12 cellular contexts compared by ENCODE assay signal in genomic region chr16:74406600-74407361, GRCh38. TPM values are rescaled to one million over a fixed set of nuclear protein-coding genes. Genes with fewer than 3 reads are reported as not detected.
A peak's percentile ranks its signal among the peaks of the same experiment; 100 is the strongest.
DNase-seq lines count a peak whose midpoint lies in the region; ATAC-seq, FAIRE-seq and TF ChIP-seq lines count a peak whose summit lies in the region.
"Not testable (repeated sequence)": the region's sequence is repeated elsewhere in the genome, so short reads cannot be mapped to it uniquely, and the experiment has no call there.
"Had no signal": no experiment of that assay in that cellular context is flagged by ENCODE, and none has a peak within 500 bp of the region (broad histone marks: within the 10 kb centered on the region; RNA-seq: fewer than 3 reads in every experiment).

No MANE protein-coding gene starts in this region.

- H3K27ac Mint-ChIP-seq in activated CD8-positive, alpha-beta T cell treated with anti-CD3 and anti-CD28 coated beads, Interleukin-2, amount 10 ng/mL, durations not matched to agents 7 days and 5 days; glutamatergic neuron (ENCODE audit: unreplicated experiment); stimulated activated naive CD8-positive, alpha-beta T cell treated with anti-CD3 and anti-CD28 coated beads, Interleukin-15, amount 100 ng/mL, for 72 hours: not testable (repeated sequence)

- not testable (repeated sequence) for TF ChIP-seq EP300 in HepG2 (IDR thresholded peaks at IDR 0.05; ENCODE audit: low read depth in 2 of 2, low read length in 2 of 2); HepG2 (CRISPR knock-in tag; IDR thresholded peaks at IDR 0.05; ENCODE audit: borderline replicate concordance); ovary (IDR thresholded peaks at IDR 0.05)

- H2AFZ ChIP-seq in HepG2 (ENCODE audit: low read length), result not testable (repeated sequence)

- not testable (repeated sequence) for H3K9ac ChIP-seq in HepG2 (ENCODE audit: insufficient read depth, low read depth, low read length)

- WGBS in HepG2 (ENCODE audit: low lambda C conversion rate), result 50% methylated on average over 10 of the region's 71 CpGs
- WGBS in ovary, 3 donors, result 0 to 1% methylated on average over 8 to 26 of the region's 71 CpGs; no CpG with 5 or more reads in 1 of the 3 donors

- TF ChIP-seq CTCF in BJ (IDR thresholded peaks at IDR 0.05; ENCODE audit: insufficient read depth, low read depth, low read length); bronchial epithelial cell (IDR thresholded peaks at IDR 0.05; ENCODE audit: insufficient read depth, low read length, severe bottlenecking); glutamatergic neuron (IDR thresholded peaks at IDR 0.05; ENCODE audit: partially characterized antibody, unreplicated experiment); HepG2 (CRISPR knock-in tag; IDR thresholded peaks at IDR 0.05); ovary (IDR thresholded peaks at IDR 0.05): not testable (repeated sequence)

- H3K9me3 ChIP-seq in HepG2 (ENCODE audit: low read length); ovary: not testable (repeated sequence)

- POLR2A ChIA-PET in BJ (lab: Charles Lee); activated CD8-positive, alpha-beta T cell treated with anti-CD3 and anti-CD28 coated beads, Interleukin-2, amount 10 ng/mL, durations not matched to agents 7 days and 5 days (lab: Charles Lee); HepG2 (lab: Yijun Ruan, JAX): not testable (repeated sequence)

- TF ChIP-seq POLR2A in HepG2 (IDR thresholded peaks at IDR 0.05; ENCODE audit: insufficient read depth in 1 of 2, low read depth in 2 of 2, low read length in 2 of 2); ovary (IDR thresholded peaks at IDR 0.05): not testable (repeated sequence)

- CTCF ChIA-PET in BJ (lab: Yijun Ruan, JAX); activated CD8-positive, alpha-beta T cell treated with anti-CD3 and anti-CD28 coated beads, Interleukin-2, amount 10 ng/mL, durations not matched to agents 7 days and 5 days (lab: Charles Lee); HepG2 (lab: Yijun Ruan, JAX; ENCODE audit: low intra/inter-chr PET ratio, low total read pairs): not testable (repeated sequence)

- not testable (repeated sequence) for H3K27me3 ChIP-seq in BJ (ENCODE audit: control insufficient read depth, insufficient read depth, low read length); bronchial epithelial cell (ENCODE audit: control insufficient read depth, insufficient read depth, low read length); HepG2 (ENCODE audit: control insufficient read depth in 1 of 2, insufficient read depth in 2 of 2, low read length in 2 of 2); ovary

- not testable (repeated sequence) for H3K27ac ChIP-seq in HepG2 (ENCODE audit: extremely low read length, insufficient read depth, low read length)
- H3K27ac ChIP-seq in ovary, result peak overlapping the region; percentile 52 to 69

- DNase-seq in BJ (ENCODE audit: low read depth); activated CD8-positive, alpha-beta T cell treated with anti-CD3 and anti-CD28 coated beads, Interleukin-2, amount 10 ng/mL, durations not matched to agents 7 days and 5 days; bronchial epithelial cell (ENCODE audit: low read depth); HepG2 (ENCODE audit: low spot score); stimulated activated naive CD8-positive, alpha-beta T cell treated with anti-CD3 and anti-CD28 coated beads, Interleukin-15, amount 100 ng/mL, for 72 hours: not testable (repeated sequence)
- DNase-seq in glutamatergic neuron (peak; percentile 37), ovary (peak; percentile 39 to 82 (median 73))

- intact Hi-C loops in HepG2 (cut with micrococcal nuclease; ENCODE audit: unreplicated experiment); ovary (cut with DNase I): not testable (repeated sequence)

- H3K4me3 Mint-ChIP-seq in activated CD8-positive, alpha-beta T cell treated with anti-CD3 and anti-CD28 coated beads, Interleukin-2, amount 10 ng/mL, durations not matched to agents 7 days and 5 days; glutamatergic neuron (ENCODE audit: unreplicated experiment); stimulated activated naive CD8-positive, alpha-beta T cell treated with anti-CD3 and anti-CD28 coated beads, Interleukin-15, amount 100 ng/mL, for 72 hours: not testable (repeated sequence)

- H3K9me3 Mint-ChIP-seq in activated CD8-positive, alpha-beta T cell treated with anti-CD3 and anti-CD28 coated beads, Interleukin-2, amount 10 ng/mL, durations not matched to agents 7 days and 5 days (ENCODE audit: insufficient read depth); glutamatergic neuron (ENCODE audit: unreplicated experiment); stimulated activated naive CD8-positive, alpha-beta T cell treated with anti-CD3 and anti-CD28 coated beads, Interleukin-15, amount 100 ng/mL, for 72 hours: not testable (repeated sequence)

- not testable (repeated sequence) for H3K36me3 Mint-ChIP-seq in activated CD8-positive, alpha-beta T cell treated with anti-CD3 and anti-CD28 coated beads, Interleukin-2, amount 10 ng/mL, durations not matched to agents 7 days and 5 days (ENCODE audit: low read depth); glutamatergic neuron (ENCODE audit: unreplicated experiment)

- not testable (repeated sequence) for H3K4me2 ChIP-seq in HepG2 (ENCODE audit: low read depth, low read length)

- H3K36me3 ChIP-seq in BJ (ENCODE audit: control insufficient read depth, insufficient read depth, low read length); bronchial epithelial cell (ENCODE audit: control insufficient read depth, insufficient read depth, low read length); HepG2 (replicated peaks in 1 of 2; ENCODE audit: control insufficient read depth in 1 of 2, insufficient read depth in 2 of 2, low read length in 2 of 2); ovary: not testable (repeated sequence)

- not testable (repeated sequence) for H3K4me1 ChIP-seq in HepG2 (ENCODE audit: insufficient read depth, low read length); ovary (ENCODE audit: insufficient read depth)

- H3K4me1 Mint-ChIP-seq in activated CD8-positive, alpha-beta T cell treated with anti-CD3 and anti-CD28 coated beads, Interleukin-2, amount 10 ng/mL, durations not matched to agents 7 days and 5 days (ENCODE audit: low read depth); glutamatergic neuron (ENCODE audit: low read depth, unreplicated experiment); stimulated activated naive CD8-positive, alpha-beta T cell treated with anti-CD3 and anti-CD28 coated beads, Interleukin-15, amount 100 ng/mL, for 72 hours: not testable (repeated sequence)

- H3K79me2 ChIP-seq in HepG2 (ENCODE audit: insufficient read depth, low read length), result not testable (repeated sequence)

- not testable (repeated sequence) for H4K20me1 ChIP-seq in HepG2 (ENCODE audit: insufficient read depth, low read length)

- H3K4me3 ChIP-seq in BJ (ENCODE audit: low read depth, low read length) (peak overlapping the region; percentile 32), bronchial epithelial cell (ENCODE audit: low read depth, low read length) (peak overlapping the region; percentile 34), HepG2 (replicated peaks in 1 of 3; ENCODE audit: insufficient read depth in 1 of 3, low read depth in 2 of 3, low read length in 3 of 3) (peak overlapping the region in 1 of 3 experiments; percentile 31; a peak in 1 of 6 replicates), ovary (peak overlapping the region; percentile 41)

- not testable (repeated sequence) for FAIRE-seq in bronchial epithelial cell (lab: Jason Lieb, UNC); HepG2 (lab: Jason Lieb, UNC)

- ATAC-seq in HG02973 (IDR thresholded peaks at IDR 0.05; ENCODE audit: unreplicated experiment) (peak; percentile 43), HepG2 (peak; percentile 70)
- ATAC-seq in activated CD8-positive, alpha-beta T cell treated with anti-CD3 and anti-CD28 coated beads, Interleukin-2, amount 10 ng/mL, durations not matched to agents 7 days and 5 days, result peak; percentile 61
- ATAC-seq in stimulated activated naive CD8-positive, alpha-beta T cell treated with anti-CD3 and anti-CD28 coated beads, Interleukin-15, amount 100 ng/mL, for 72 hours, result peak; percentile 67

- not testable (repeated sequence) for H3K27me3 Mint-ChIP-seq in activated CD8-positive, alpha-beta T cell treated with anti-CD3 and anti-CD28 coated beads, Interleukin-2, amount 10 ng/mL, durations not matched to agents 7 days and 5 days (ENCODE audit: low read depth); glutamatergic neuron (ENCODE audit: unreplicated experiment); stimulated activated naive CD8-positive, alpha-beta T cell treated with anti-CD3 and anti-CD28 coated beads, Interleukin-15, amount 100 ng/mL, for 72 hours

- TF ChIP-seq RAD21 in HepG2 (CRISPR knock-in tag; IDR thresholded peaks at IDR 0.05), result not testable (repeated sequence)

- BruUV-seq in HepG2 (replicated peaks; lab: Mats Ljungman, UMichigan), result TSS peak; percentile 77

- in situ Hi-C loops in HepG2 (cut with HindIII; ENCODE audit: extremely low pct_ligation_motif_present, low pct_unique_long_range_greater_than_20kb), result not testable (repeated sequence)

RNA-seq across cellular contexts. Expression of gene CLEC18B, which starts 14.5 kb away (rescaled TPM):
- polyA plus RNA-seq in BJ (2011; rRNA removed) (0.05 TPM in 1 of 2 replicates, not detected in the other), HepG2 (2011; rRNA removed) (0.54 and 1.1 TPM in 2 replicates), ovary (under 1 TPM; 0.17 to 0.42 TPM)
- 0.09 and 0.67 TPM in 2 replicates for polyA minus RNA-seq in BJ (2011; rRNA and poly(A)+ RNA removed)
- total RNA-seq in activated CD8-positive, alpha-beta T cell treated with anti-CD3 and anti-CD28 coated beads, Interleukin-2, amount 10 ng/mL, durations not matched to agents 7 days and 5 days, result 1 to 10 TPM in 1 of 2 experiments, under 1 TPM in 1; 0.76 to 1.1 TPM
- total RNA-seq in bronchial epithelial cell (0.79 and 1.4 TPM in 2 replicates), glutamatergic neuron (ENCODE audit: unreplicated experiment) (1.6 TPM), HepG2 (2016; rRNA removed; fragmentation: Illumina TruSeq; extraction: Trizol) (0.31 TPM in 1 of 2 replicates, not detected in the other), ovary (1 to 10 TPM in 1 of 7 donors, under 1 TPM in 5, not detected in 1; 0.24 to 1.5 (median 0.43) TPM)
- total RNA-seq in HepG2 (2016; cell fraction: cytosol; rRNA removed; fragmentation: Illumina TruSeq; extraction: Trizol; ENCODE audit: low read depth), result not detected in 2 replicates
- not detected in 2 replicates for total RNA-seq in HepG2 (2016; cell fraction: insoluble cytoplasmic fraction; rRNA removed; fragmentation: Illumina TruSeq; extraction: Trizol)
- not detected in 2 replicates for total RNA-seq in HepG2 (2016; cell fraction: membrane; rRNA removed; fragmentation: Illumina TruSeq; extraction: Trizol)
- total RNA-seq in HepG2 (2016; cell fraction: nucleus; rRNA removed; fragmentation: Illumina TruSeq; extraction: Trizol), result not detected in 2 replicates
- polyA plus RNA-seq in HepG2 (2011; cell fraction: cytosol; rRNA removed), result 0.15 and 0.23 TPM in 2 replicates
- polyA plus RNA-seq in HepG2 (2011; cell fraction: nucleus; rRNA removed), result 4.7 and 5.2 TPM in 2 replicates
- polyA plus RNA-seq in HepG2 (2012), result 0.76 and 1.5 TPM in 2 replicates
- polyA plus RNA-seq in HepG2 (2016; cell fraction: cytosol; fragmentation: Illumina TruSeq; extraction: Trizol; ENCODE audit: low read depth), result not detected in 2 replicates
- 0.15 TPM in 1 of 2 replicates, not detected in the other for polyA plus RNA-seq in HepG2 (2016; cell fraction: insoluble cytoplasmic fraction; fragmentation: Illumina TruSeq; extraction: Trizol; ENCODE audit: low read depth)
- polyA plus RNA-seq in HepG2 (2016; cell fraction: membrane; fragmentation: Illumina TruSeq; extraction: Trizol; ENCODE audit: low read depth), result 0.09 TPM in 1 of 2 replicates, not detected in the other
- polyA plus RNA-seq in HepG2 (2016; cell fraction: nucleus; fragmentation: Illumina TruSeq; extraction: Trizol; ENCODE audit: insufficient read depth, low read depth), result 2.0 TPM in 1 of 2 replicates, not detected in the other
- polyA minus RNA-seq in HepG2 (2011; rRNA and poly(A)+ RNA removed; ENCODE audit: low replicate concordance), result 0.66 and 1.0 TPM in 2 replicates
- not detected in 2 replicates for polyA minus RNA-seq in HepG2 (2011; cell fraction: cytosol; rRNA and poly(A)+ RNA removed)
- polyA minus RNA-seq in HepG2 (2011; cell fraction: nucleus; rRNA and poly(A)+ RNA removed), result 0.64 and 1.6 TPM in 2 replicates
- total RNA-seq: Daoy, SJSA1 had no signal
- polyA plus RNA-seq: CD8-positive, alpha-beta memory T cell had no signal

RNA-seq across cellular contexts. Expression of gene NPIPB15, which starts 30.7 kb away (rescaled TPM):
- polyA plus RNA-seq in BJ (2011; rRNA removed) (2.9 and 3.0 TPM in 2 replicates), HepG2 (2011; rRNA removed) (12.8 and 13.5 TPM in 2 replicates), ovary (1 to 10 TPM; 8.8 to 9.5 TPM)
- polyA minus RNA-seq in BJ (2011; rRNA and poly(A)+ RNA removed), result 0.36 TPM in 1 of 2 replicates, not detected in the other
- 1 to 10 TPM; 1.1 to 1.4 TPM for total RNA-seq in activated CD8-positive, alpha-beta T cell treated with anti-CD3 and anti-CD28 coated beads, Interleukin-2, amount 10 ng/mL, durations not matched to agents 7 days and 5 days
- total RNA-seq in bronchial epithelial cell (0.26 TPM in 2 replicates), glutamatergic neuron (ENCODE audit: unreplicated experiment) (6.9 TPM), HepG2 (2016; rRNA removed; fragmentation: Illumina TruSeq; extraction: Trizol) (0.70 and 2.7 TPM in 2 replicates), ovary (10 to 100 TPM in 1 of 7 donors, 1 to 10 TPM in 4, under 1 TPM in 1, not detected in 1; 0.76 to 13.4 (median 3.5) TPM)
- total RNA-seq in HepG2 (2016; cell fraction: cytosol; rRNA removed; fragmentation: Illumina TruSeq; extraction: Trizol; ENCODE audit: low read depth), result 0.18 and 0.40 TPM in 2 replicates
- total RNA-seq in HepG2 (2016; cell fraction: insoluble cytoplasmic fraction; rRNA removed; fragmentation: Illumina TruSeq; extraction: Trizol), result 0.28 and 2.7 TPM in 2 replicates
- total RNA-seq in HepG2 (2016; cell fraction: membrane; rRNA removed; fragmentation: Illumina TruSeq; extraction: Trizol), result 0.52 and 0.99 TPM in 2 replicates
- total RNA-seq in HepG2 (2016; cell fraction: nucleus; rRNA removed; fragmentation: Illumina TruSeq; extraction: Trizol), result 4.2 and 4.8 TPM in 2 replicates
- 1.2 and 1.3 TPM in 2 replicates for polyA plus RNA-seq in HepG2 (2011; cell fraction: cytosol; rRNA removed)
- 84.2 and 96.7 TPM in 2 replicates for polyA plus RNA-seq in HepG2 (2011; cell fraction: nucleus; rRNA removed)
- 3.8 and 5.6 TPM in 2 replicates for polyA plus RNA-seq in HepG2 (2012)
- 0.49 and 0.72 TPM in 2 replicates for polyA plus RNA-seq in HepG2 (2016; cell fraction: cytosol; fragmentation: Illumina TruSeq; extraction: Trizol; ENCODE audit: low read depth)
- polyA plus RNA-seq in HepG2 (2016; cell fraction: insoluble cytoplasmic fraction; fragmentation: Illumina TruSeq; extraction: Trizol; ENCODE audit: low read depth), result 0.74 and 0.83 TPM in 2 replicates
- 0.57 and 0.63 TPM in 2 replicates for polyA plus RNA-seq in HepG2 (2016; cell fraction: membrane; fragmentation: Illumina TruSeq; extraction: Trizol; ENCODE audit: low read depth)
- polyA plus RNA-seq in HepG2 (2016; cell fraction: nucleus; fragmentation: Illumina TruSeq; extraction: Trizol; ENCODE audit: insufficient read depth, low read depth), result 23.5 and 26.3 TPM in 2 replicates
- polyA minus RNA-seq in HepG2 (2011; rRNA and poly(A)+ RNA removed; ENCODE audit: low replicate concordance), result 1.0 and 2.1 TPM in 2 replicates
- not detected in 2 replicates for polyA minus RNA-seq in HepG2 (2011; cell fraction: cytosol; rRNA and poly(A)+ RNA removed)
- 4.7 and 5.5 TPM in 2 replicates for polyA minus RNA-seq in HepG2 (2011; cell fraction: nucleus; rRNA and poly(A)+ RNA removed)
- total RNA-seq: CD8-positive, alpha-beta memory T cell; Daoy; H4 had no signal
